Comparison of ENCODE assay signal across 16 cellular contexts in the genomic region with DNA sequence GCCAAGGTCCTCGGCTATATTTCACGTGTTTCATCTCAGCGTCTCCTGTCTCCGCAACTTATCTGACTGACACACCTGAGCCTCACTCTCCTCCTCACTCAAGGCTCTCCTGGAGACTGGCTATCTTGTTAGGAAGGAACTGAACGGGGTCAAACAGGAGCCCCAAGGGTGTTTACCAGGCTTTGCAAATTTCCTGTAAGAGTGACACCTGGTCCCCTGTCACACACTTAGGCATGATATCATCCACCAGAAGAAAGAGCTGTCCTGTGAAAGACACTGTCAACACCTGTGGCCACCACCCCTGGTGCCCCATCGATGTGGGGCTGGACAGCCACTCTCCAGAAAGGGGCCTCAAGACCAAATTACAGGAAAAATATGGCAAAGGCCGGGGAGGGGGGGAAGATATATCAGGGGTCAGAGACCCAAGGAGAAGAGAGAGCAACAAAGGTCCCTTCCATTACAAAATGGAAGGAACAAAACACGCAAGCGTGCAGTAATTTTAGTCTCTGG. TPM values are rescaled to one million over a fixed set of nuclear protein-coding genes. Genes with fewer than 3 reads are reported as not detected.
DNase-seq lines count a peak whose midpoint lies in the region; ATAC-seq, FAIRE-seq and TF ChIP-seq lines count a peak whose summit lies in the region.
"Had no signal": no experiment of that assay in that cellular context is flagged by ENCODE, and none has a peak within 500 bp of the region (broad histone marks: within the 10 kb centered on the region; RNA-seq: fewer than 3 reads in every experiment).

No MANE protein-coding gene starts in this region.

- no peaks in the 10 kb centered on the region for H3K9me2 ChIP-seq in SK-N-SH

- H4K20me1 ChIP-seq in SK-N-SH (ENCODE audit: insufficient read depth), result no peaks in the 10 kb centered on the region

- H2AFZ ChIP-seq in SK-N-SH (ENCODE audit: low read depth), result no peak overlapping the region

- H3K9me3 ChIP-seq in SK-N-SH, result no peaks in the 10 kb centered on the region
- H3K9me3 ChIP-seq: adrenal gland had no signal

- no peaks in the 10 kb centered on the region for H3K9me3 Mint-ChIP-seq in activated T-helper 17 cell treated with anti-CD3 and anti-CD28 coated beads, Interleukin-2, amount 50 U/mL, for 72 hours
- no peaks in the 10 kb centered on the region for H3K9me3 Mint-ChIP-seq in memory B cell
- H3K9me3 Mint-ChIP-seq: neural crest cell had no signal

- no peak for TF ChIP-seq RAD21 in SK-N-SH (IDR thresholded peaks at IDR 0.05; ENCODE audit: low read length)

- POLR2A ChIA-PET in SK-N-SH (lab: Yijun Ruan, JAX), result no interaction called here

- peak overlapping the region; percentile 83 for H3K4me3 Mint-ChIP-seq in activated T-helper 17 cell treated with anti-CD3 and anti-CD28 coated beads, Interleukin-2, amount 50 U/mL, for 72 hours
- peak overlapping the region; percentile 93 for H3K4me3 Mint-ChIP-seq in memory B cell
- H3K4me3 Mint-ChIP-seq: neural crest cell had no signal

- peaks cover 56% of the 10 kb centered on the region for H3K36me3 Mint-ChIP-seq in activated T-helper 17 cell treated with anti-CD3 and anti-CD28 coated beads, Interleukin-2, amount 50 U/mL, for 72 hours (ENCODE audit: low read depth)
- H3K36me3 Mint-ChIP-seq in memory B cell, result peaks cover 11% of the 10 kb centered on the region

- WGBS in SK-N-SH (ENCODE audit: low lambda C conversion rate), result 10% methylated on average over 9 of the region's 9 CpGs

- H3K4me1 Mint-ChIP-seq in activated T-helper 17 cell treated with anti-CD3 and anti-CD28 coated beads, Interleukin-2, amount 50 U/mL, for 72 hours, result peaks cover 43% of the 10 kb centered on the region
- peaks cover 40% of the 10 kb centered on the region for H3K4me1 Mint-ChIP-seq in memory B cell

- peak overlapping the region; percentile 67; the same call in 1 of the 2 replicates for H3K9ac ChIP-seq in SK-N-SH

- peaks cover 77% of the 10 kb centered on the region for H3K27me3 ChIP-seq in SK-N-SH (ENCODE audit: insufficient read depth)

- in situ Hi-C loops in GM13976 (cut with MboI; ENCODE audit: low sequenced_read_pairs, unreplicated experiment), result no loop called here

- no peaks in the 10 kb centered on the region for H3K4me1 ChIP-seq in SK-N-SH (ENCODE audit: control insufficient read depth in 1 of 2, insufficient read depth in 2 of 2, low read depth in 1 of 2, low read length in 1 of 2)
- H3K4me1 ChIP-seq: adrenal gland, foreskin keratinocyte had no signal

- H3K27ac Mint-ChIP-seq in activated T-helper 17 cell treated with anti-CD3 and anti-CD28 coated beads, Interleukin-2, amount 50 U/mL, for 72 hours, result no peak overlapping the region
- peak overlapping the region; percentile 91 for H3K27ac Mint-ChIP-seq in memory B cell

- no peak for DNase-seq in SK-N-SH
- DNase-seq in GM13976 (ENCODE audit: low spot score), result peak; percentile 45
- peak; percentile 18 to 49 for DNase-seq in memory B cell (ENCODE audit: low spot score in 2 of 2)
- no peak for DNase-seq in NCI-H345 treated with DMSO at 0.1 percent for 48 hours (lab: John Stamatoyannopoulos, UW; ENCODE audit: unreplicated experiment)
- no peak for DNase-seq in RCC 7860 (ENCODE audit: low spot score)
- DNase-seq in DMS53 (lab: John Stamatoyannopoulos, UW), result no peak
- DNase-seq: 8988T, adrenal gland, foreskin keratinocyte, NCI-H510A treated with DMSO at 0.1 percent for 48 hours, trophoblast cell had no signal

- peaks cover 24% of the 10 kb centered on the region; the same call in 1 of the 2 replicates for H3K79me2 ChIP-seq in SK-N-SH (ENCODE audit: insufficient read depth)

- no peak for FAIRE-seq in RCC 7860 (lab: Jason Lieb, UNC)

- CTCF ChIA-PET in SK-N-SH (lab: Yijun Ruan, JAX), result no interaction called here

- no peaks in the 10 kb centered on the region for H3K36me3 ChIP-seq in SK-N-SH (replicated peaks in 1 of 2; ENCODE audit: control insufficient read depth in 1 of 2, insufficient read depth in 2 of 2, low read length in 1 of 2)
- H3K36me3 ChIP-seq: adrenal gland had no signal

- peaks cover 5% of the 10 kb centered on the region for H3F3A ChIP-seq in SK-N-SH (replicated peaks; ENCODE audit: insufficient read depth)

- H3K27me3 Mint-ChIP-seq in activated T-helper 17 cell treated with anti-CD3 and anti-CD28 coated beads, Interleukin-2, amount 50 U/mL, for 72 hours, result peaks cover 41% of the 10 kb centered on the region
- no peaks in the 10 kb centered on the region for H3K27me3 Mint-ChIP-seq in memory B cell

- H3K4me3 ChIP-seq in SK-N-SH (ENCODE audit: low read depth in 2 of 2, low read length in 1 of 2), result peak overlapping the region in 1 of 2 experiments; percentile 38; a peak in 3 of 4 replicates
- H3K4me3 ChIP-seq: adrenal gland, smooth muscle cell had no signal

- no peak overlapping the region; a peak in 1 of 4 replicates for H3K27ac ChIP-seq in SK-N-SH (ENCODE audit: low read depth in 2 of 2, low read length in 1 of 2)
- H3K27ac ChIP-seq: adrenal gland, foreskin keratinocyte had no signal

- no peak for ATAC-seq in SK-N-SH treated with all-trans-retinoic acid at 6 μM for 48 hours
- ATAC-seq in activated T-helper 17 cell treated with anti-CD3 and anti-CD28 coated beads, Interleukin-2, amount 50 U/mL, for 72 hours (replicated peaks), result no peak
- peak; percentile 16 for ATAC-seq in memory B cell (ENCODE audit: low read depth)
- ATAC-seq: Right ventricle myocardium inferior had no signal

- TF ChIP-seq CTCF in SK-N-SH (IDR thresholded peaks at IDR 0.05), result no peak
- TF ChIP-seq CTCF in GM13976 (IDR thresholded peaks at IDR 0.05; ENCODE audit: borderline replicate concordance, control extremely low read depth, extremely low read depth, insufficient read depth, missing control alignments), result no peak

- no peak for TF ChIP-seq EP300 in SK-N-SH (IDR thresholded peaks at IDR 0.05; ENCODE audit: borderline replicate concordance in 1 of 2, low read depth in 1 of 2, low read length in 1 of 2)

- peak overlapping the region; percentile 79; the same call in 1 of the 2 replicates for H3K4me2 ChIP-seq in SK-N-SH

TF ChIP-seq in SK-N-SH, 30 proteins besides CTCF, POLR2A, EP300 and RAD21 (continues in another document):
- TF ChIP-seq FOSL2 (IDR thresholded peaks at IDR 0.05; ENCODE audit: borderline replicate concordance, low read depth), result no peak
- TF ChIP-seq RCOR1 (IDR thresholded peaks at IDR 0.05; ENCODE audit: low read length), result no peak
- no peak for TF ChIP-seq MXI1 (IDR thresholded peaks at IDR 0.05; ENCODE audit: low read depth, low read length)
- TF ChIP-seq FOXM1 (IDR thresholded peaks at IDR 0.05; ENCODE audit: low read depth), result no peak
- TF ChIP-seq SMC3 (IDR thresholded peaks at IDR 0.05; ENCODE audit: low read depth, low read length), result no peak
- TF ChIP-seq, protein P1, sequence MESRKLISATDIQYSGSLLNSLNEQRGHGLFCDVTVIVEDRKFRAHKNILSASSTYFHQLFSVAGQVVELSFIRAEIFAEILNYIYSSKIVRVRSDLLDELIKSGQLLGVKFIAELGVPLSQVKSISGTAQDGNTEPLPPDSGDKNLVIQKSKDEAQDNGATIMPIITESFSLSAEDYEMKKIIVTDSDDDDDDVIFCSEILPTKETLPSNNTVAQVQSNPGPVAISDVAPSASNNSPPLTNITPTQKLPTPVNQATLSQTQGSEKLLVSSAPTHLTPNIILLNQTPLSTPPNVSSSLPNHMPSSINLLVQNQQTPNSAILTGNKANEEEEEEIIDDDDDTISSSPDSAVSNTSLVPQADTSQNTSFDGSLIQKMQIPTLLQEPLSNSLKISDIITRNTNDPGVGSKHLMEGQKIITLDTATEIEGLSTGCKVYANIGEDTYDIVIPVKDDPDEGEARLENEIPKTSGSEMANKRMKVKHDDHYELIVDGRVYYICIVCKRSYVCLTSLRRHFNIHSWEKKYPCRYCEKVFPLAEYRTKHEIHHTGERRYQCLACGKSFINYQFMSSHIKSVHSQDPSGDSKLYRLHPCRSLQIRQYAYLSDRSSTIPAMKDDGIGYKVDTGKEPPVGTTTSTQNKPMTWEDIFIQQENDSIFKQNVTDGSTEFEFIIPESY (IDR thresholded peaks at IDR 0.05; ENCODE audit: borderline replicate concordance, low read depth), result no peak
- TF ChIP-seq CHD2 (IDR thresholded peaks at IDR 0.05; ENCODE audit: low read length, partially characterized antibody), result no peak
- TF ChIP-seq GATA2 (CRISPR knock-in tag; IDR thresholded peaks at IDR 0.05), result no peak

TF ChIP-seq in SK-N-SH treated with all-trans-retinoic acid at 6 μM for 48 hours, 23 proteins besides CTCF, POLR2A, EP300 and RAD21 (continues in another document):
- TF ChIP-seq PPARA (CRISPR knock-in tag; IDR thresholded peaks at IDR 0.05; ENCODE audit: borderline replicate concordance), result no peak
- TF ChIP-seq ESRRG (CRISPR knock-in tag; IDR thresholded peaks at IDR 0.05), result no peak
- TF ChIP-seq, protein P2, sequence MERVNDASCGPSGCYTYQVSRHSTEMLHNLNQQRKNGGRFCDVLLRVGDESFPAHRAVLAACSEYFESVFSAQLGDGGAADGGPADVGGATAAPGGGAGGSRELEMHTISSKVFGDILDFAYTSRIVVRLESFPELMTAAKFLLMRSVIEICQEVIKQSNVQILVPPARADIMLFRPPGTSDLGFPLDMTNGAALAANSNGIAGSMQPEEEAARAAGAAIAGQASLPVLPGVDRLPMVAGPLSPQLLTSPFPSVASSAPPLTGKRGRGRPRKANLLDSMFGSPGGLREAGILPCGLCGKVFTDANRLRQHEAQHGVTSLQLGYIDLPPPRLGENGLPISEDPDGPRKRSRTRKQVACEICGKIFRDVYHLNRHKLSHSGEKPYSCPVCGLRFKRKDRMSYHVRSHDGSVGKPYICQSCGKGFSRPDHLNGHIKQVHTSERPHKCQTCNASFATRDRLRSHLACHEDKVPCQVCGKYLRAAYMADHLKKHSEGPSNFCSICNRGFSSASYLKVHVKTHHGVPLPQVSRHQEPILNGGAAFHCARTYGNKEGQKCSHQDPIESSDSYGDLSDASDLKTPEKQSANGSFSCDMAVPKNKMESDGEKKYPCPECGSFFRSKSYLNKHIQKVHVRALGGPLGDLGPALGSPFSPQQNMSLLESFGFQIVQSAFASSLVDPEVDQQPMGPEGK (CRISPR knock-in tag; IDR thresholded peaks at IDR 0.05; ENCODE audit: borderline replicate concordance), result no peak

RNA-seq across cellular contexts. Expression of a gene that starts 2.9 kb away (rescaled TPM):
- polyA plus RNA-seq in SK-N-SH (2012; rRNA removed), result 117 and 142 TPM in 2 replicates
- polyA plus RNA-seq in SK-N-SH (2012; cell fraction: cytosol; rRNA removed), result 74.9 and 90.7 TPM in 2 replicates
- 59.8 and 68.2 TPM in 2 replicates for polyA plus RNA-seq in SK-N-SH (2012; cell fraction: nucleus; rRNA removed)
- total RNA-seq in activated T-helper 17 cell treated with anti-CD3 and anti-CD28 coated beads, Interleukin-2, amount 50 U/mL, for 72 hours, result 10 to 100 TPM; 41.1 to 53.1 TPM
- total RNA-seq: neural crest cell, Right ventricle myocardium inferior had no signal
- polyA plus RNA-seq: smooth muscle cell had no signal

RNA-seq across cellular contexts. Expression of a gene that starts 57.2 kb away (rescaled TPM):
- polyA plus RNA-seq in SK-N-SH (2012; rRNA removed), result 9.9 and 10.7 TPM in 2 replicates
- polyA plus RNA-seq in SK-N-SH (2012; cell fraction: cytosol; rRNA removed), result 7.1 and 7.4 TPM in 2 replicates
- polyA plus RNA-seq in SK-N-SH (2012; cell fraction: nucleus; rRNA removed), result 6.4 and 7.8 TPM in 2 replicates
- total RNA-seq in activated T-helper 17 cell treated with anti-CD3 and anti-CD28 coated beads, Interleukin-2, amount 50 U/mL, for 72 hours, result 1 to 10 TPM; 2.9 to 6.0 TPM

Comparison
In these comparisons a context has a peak if more than half of its experiments do, and no peak if none do; other contexts are left out.
1. DNase-seq: peak in GM13976 (single experiment) and memory B cell (2 of 2); none in SK-N-SH (single experiment), NCI-H345 treated with DMSO at 0.1 percent for 48 hours (single experiment), RCC 7860 (single experiment) and DMS53 (single experiment).